1 cellular context compared by ENCODE assay signal in the genomic region with DNA sequence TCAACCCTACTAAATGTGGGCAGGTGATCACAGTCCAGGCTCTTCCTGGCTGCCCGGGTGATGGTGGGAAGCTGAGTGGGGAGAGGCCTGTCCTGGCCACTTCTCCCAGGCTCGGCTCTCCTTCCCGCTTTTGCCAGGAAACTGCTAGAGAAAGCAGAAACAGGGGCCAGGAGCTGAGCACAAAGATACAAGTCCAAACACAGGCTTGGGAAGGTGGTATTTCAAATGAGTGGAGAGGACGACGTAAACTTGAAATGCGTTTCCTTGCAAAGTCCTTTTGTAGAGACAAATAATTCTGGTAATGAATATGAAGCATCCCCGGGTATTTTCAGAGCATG.
TF ChIP-seq lines count a peak whose summit lies in the region.

No MANE protein-coding gene starts in this region.

TF ChIP-seq in WTC11, 78 proteins besides CTCF, POLR2A, EP300 and RAD21 (continued from another document):
- TF ChIP-seq ZBTB43 (CRISPR knock-in tag; IDR thresholded peaks at IDR 0.05), result no peak
